Comparison of ENCODE assay signal across 10 cellular contexts in the genomic region with DNA sequence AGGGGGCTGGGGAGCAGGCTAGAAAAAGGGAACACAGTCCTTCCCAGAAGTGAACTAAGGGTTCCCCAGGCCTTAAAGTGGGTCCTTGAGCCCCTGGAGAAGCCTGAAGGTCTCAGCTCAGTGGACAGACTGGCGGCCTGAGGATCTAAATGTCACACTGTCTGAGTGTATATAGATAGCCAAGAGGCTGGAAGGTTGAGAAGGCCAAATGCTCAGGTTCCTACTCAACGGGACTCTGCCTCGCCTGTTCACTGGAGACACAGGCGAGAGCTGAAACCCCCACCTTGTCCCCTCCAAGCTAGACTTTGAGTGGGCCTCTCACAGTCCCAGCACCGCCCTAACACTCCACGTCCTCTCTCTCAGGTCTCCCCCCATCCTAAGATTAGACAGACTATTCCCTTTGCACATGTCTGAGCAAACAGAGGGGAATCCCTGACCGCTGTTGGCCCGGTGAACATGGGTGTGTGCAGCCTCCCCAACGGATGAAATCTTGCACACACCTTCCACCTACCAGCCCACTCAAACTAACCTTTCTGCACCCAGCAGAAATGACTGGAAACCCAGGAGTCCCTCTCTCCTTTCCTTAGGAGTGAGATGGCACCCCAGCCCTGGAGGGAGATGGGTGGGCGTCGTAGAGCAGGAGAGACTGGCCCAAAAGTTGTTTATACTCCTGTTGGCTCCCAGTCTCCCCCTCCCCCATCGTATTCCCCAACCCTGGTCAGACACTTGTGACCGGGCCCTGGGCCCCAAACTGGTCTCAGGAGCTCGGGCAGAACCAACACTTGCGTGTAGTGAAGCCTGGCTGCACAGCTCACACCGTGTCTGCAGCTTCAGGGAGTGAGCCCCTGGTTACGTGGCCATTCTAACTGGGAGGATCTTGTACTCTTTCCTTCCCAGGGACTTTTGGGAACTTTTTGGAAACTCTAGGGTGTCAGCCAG. TPM values are rescaled to one million over a fixed set of nuclear protein-coding genes. Genes with fewer than 3 reads are reported as not detected.
A peak's percentile ranks its signal among the peaks of the same experiment; 100 is the strongest.
DNase-seq lines count a peak whose midpoint lies in the region; ATAC-seq and TF ChIP-seq lines count a peak whose summit lies in the region.
"Had no signal": no experiment of that assay in that cellular context is flagged by ENCODE, and none has a peak within 500 bp of the region (broad histone marks: within the 10 kb centered on the region; RNA-seq: fewer than 3 reads in every experiment).

No MANE protein-coding gene starts in this region.

- ATAC-seq in natural killer cell treated with Interleukin-12 subunit alpha and Interleukin-12 subunit beta and Interleukin-15 and Interleukin-18, amount 100 ng/mL, for 72 hours = no peak
- ATAC-seq in natural killer cell = no peak
- ATAC-seq in naive thymus-derived CD8-positive, alpha-beta T cell = no peak
- no peak for ATAC-seq in HG02938 (IDR thresholded peaks at IDR 0.05; ENCODE audit: unreplicated experiment)
- no peak for ATAC-seq in activated CD4-positive, CD25-positive, alpha-beta regulatory T cell treated with anti-CD3 and anti-CD28 coated beads, Interleukin-2, amount 50 U/mL, for 24 hours

- H3K27me3 Mint-ChIP-seq in natural killer cell treated with Interleukin-12 subunit alpha and Interleukin-12 subunit beta and Interleukin-15 and Interleukin-18, amount 100 ng/mL, for 72 hours = peaks cover 14 to 27% of the 10 kb centered on the region in 2 donors
- peaks cover 21 to 23% of the 10 kb centered on the region in 2 donors for H3K27me3 Mint-ChIP-seq in natural killer cell (ENCODE audit: low read depth in 2 of 2)
- peaks cover 32% of the 10 kb centered on the region for H3K27me3 Mint-ChIP-seq in nephron progenitor cell (ENCODE audit: low read depth, poor library complexity)
- H3K27me3 Mint-ChIP-seq in naive thymus-derived CD8-positive, alpha-beta T cell = peaks cover 16 to 55% (median 33%) of the 10 kb centered on the region in 5 donors

- TF ChIP-seq CTCF in natural killer cell (IDR thresholded peaks at IDR 0.05) (no peak), fibroblast of pulmonary artery (IDR thresholded peaks at IDR 0.05; ENCODE audit: low read length, missing control alignments) (no peak), nephron progenitor cell (IDR thresholded peaks at IDR 0.05) (no peak)

- no peak overlapping the region for H3K4me3 Mint-ChIP-seq in natural killer cell treated with Interleukin-12 subunit alpha and Interleukin-12 subunit beta and Interleukin-15 and Interleukin-18, amount 100 ng/mL, for 72 hours
- H3K4me3 Mint-ChIP-seq in natural killer cell = no peak overlapping the region
- peak overlapping the region; percentile 90 for H3K4me3 Mint-ChIP-seq in nephron progenitor cell
- peak overlapping the region in 3 of 10 donors; percentile 8 to 82 (median 56) for H3K4me3 Mint-ChIP-seq in naive thymus-derived CD8-positive, alpha-beta T cell

- peak; percentile 44 for DNase-seq in natural killer cell treated with Interleukin-12 subunit alpha and Interleukin-12 subunit beta and Interleukin-15 and Interleukin-18, amount 100 ng/mL, for 72 hours (ENCODE audit: low spot score)
- DNase-seq in natural killer cell = no peak
- DNase-seq in fibroblast of pulmonary artery (ENCODE audit: low read depth) = no peak
- DNase-seq in nephron progenitor cell = no peak
- no peak for DNase-seq in naive thymus-derived CD8-positive, alpha-beta T cell
- no peak for DNase-seq in Ammon's horn (ENCODE audit: low spot score)
- DNase-seq: activated B cell treated with CpG ODN at 0.5 μM for 24 hours, dermis blood vessel endothelial cell had no signal

- POLR2A ChIA-PET in naive thymus-derived CD8-positive, alpha-beta T cell (lab: Charles Lee) = no interaction called here

- H3K4me1 Mint-ChIP-seq in natural killer cell treated with Interleukin-12 subunit alpha and Interleukin-12 subunit beta and Interleukin-15 and Interleukin-18, amount 100 ng/mL, for 72 hours (ENCODE audit: low read depth in 2 of 2) = peaks cover 0 to 2% of the 10 kb centered on the region in 2 donors
- H3K4me1 Mint-ChIP-seq in natural killer cell (peaks cover 0 to 5% of the 10 kb centered on the region in 2 donors), nephron progenitor cell (peaks cover 85% of the 10 kb centered on the region)
- peaks cover 3 to 13% (median 8%) of the 10 kb centered on the region in 4 donors for H3K4me1 Mint-ChIP-seq in naive thymus-derived CD8-positive, alpha-beta T cell

- no peaks in the 10 kb centered on the region for H3K9me3 Mint-ChIP-seq in natural killer cell treated with Interleukin-12 subunit alpha and Interleukin-12 subunit beta and Interleukin-15 and Interleukin-18, amount 100 ng/mL, for 72 hours
- no peaks in the 10 kb centered on the region for H3K9me3 Mint-ChIP-seq in natural killer cell
- no peaks in the 10 kb centered on the region for H3K9me3 Mint-ChIP-seq in nephron progenitor cell
- H3K9me3 Mint-ChIP-seq in naive thymus-derived CD8-positive, alpha-beta T cell = no peaks in the 10 kb centered on the region
- H3K9me3 Mint-ChIP-seq: activated B cell treated with CpG ODN at 0.5 μM for 24 hours had no signal

- intact Hi-C loops in natural killer cell (cut with micrococcal nuclease) = no loop called here

- peak overlapping the region; percentile 93 for H3K4me3 ChIP-seq in fibroblast of pulmonary artery (replicated peaks; ENCODE audit: low read depth, low read length)

- H3K27ac Mint-ChIP-seq in natural killer cell treated with Interleukin-12 subunit alpha and Interleukin-12 subunit beta and Interleukin-15 and Interleukin-18, amount 100 ng/mL, for 72 hours = no peak overlapping the region
- H3K27ac Mint-ChIP-seq in natural killer cell (no peak overlapping the region), nephron progenitor cell (no peak overlapping the region)
- peak overlapping the region in 1 of 10 donors; percentile 77 for H3K27ac Mint-ChIP-seq in naive thymus-derived CD8-positive, alpha-beta T cell
- H3K27ac Mint-ChIP-seq: activated B cell treated with CpG ODN at 0.5 μM for 24 hours had no signal

- no peaks in the 10 kb centered on the region for H3K36me3 Mint-ChIP-seq in natural killer cell treated with Interleukin-12 subunit alpha and Interleukin-12 subunit beta and Interleukin-15 and Interleukin-18, amount 100 ng/mL, for 72 hours
- H3K36me3 Mint-ChIP-seq in natural killer cell (no peaks in the 10 kb centered on the region), nephron progenitor cell (ENCODE audit: low read depth) (peaks cover 16% of the 10 kb centered on the region)
- H3K36me3 Mint-ChIP-seq in naive thymus-derived CD8-positive, alpha-beta T cell = no peaks in the 10 kb centered on the region

RNA-seq across cellular contexts. Expression of a gene that starts 1.9 kb away (rescaled TPM):
- total RNA-seq in natural killer cell treated with Interleukin-12 subunit alpha and Interleukin-12 subunit beta and Interleukin-15 and Interleukin-18, amount 100 ng/mL, for 72 hours = not detected
- under 1 TPM in 1 of 3 donors, not detected in 2; 0.50 TPM for total RNA-seq in natural killer cell
- total RNA-seq in naive thymus-derived CD8-positive, alpha-beta T cell = not detected
- not detected for polyA plus RNA-seq in naive thymus-derived CD8-positive, alpha-beta T cell
- total RNA-seq: activated B cell treated with CpG ODN at 0.5 μM for 24 hours had no signal
